Comparison of ENCODE assay signal across 1 cellular context in the genomic region with DNA sequence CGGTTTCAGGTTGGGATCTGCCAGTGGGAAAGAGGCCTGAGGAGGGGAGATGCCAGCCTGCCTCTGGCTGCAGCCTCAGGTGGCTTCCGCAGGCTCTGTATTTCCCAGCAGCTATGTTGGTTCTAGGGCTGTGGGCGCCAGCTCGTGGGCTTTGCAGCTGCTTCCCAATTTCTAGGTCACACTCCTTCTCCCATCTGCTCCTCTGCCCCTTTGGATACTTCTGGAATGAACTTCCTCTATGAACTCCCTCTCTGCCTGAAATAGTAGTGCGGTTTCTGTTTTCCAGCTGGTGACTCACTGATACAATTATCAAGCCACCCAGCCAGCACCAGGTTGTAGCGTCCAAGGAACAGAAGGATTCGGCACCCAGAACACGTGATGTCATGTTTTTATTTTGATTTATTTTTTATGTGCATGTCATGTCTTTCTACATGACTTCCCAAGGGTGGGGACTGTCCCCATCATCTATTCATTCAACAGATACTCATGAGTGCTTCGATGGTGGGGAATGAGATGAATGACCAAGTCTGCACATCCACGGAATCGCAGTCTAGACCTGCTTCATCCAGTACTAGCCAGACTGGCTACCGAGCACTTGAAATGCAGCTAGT.
A peak's percentile ranks its signal among the peaks of the same experiment; 100 is the strongest.
TF ChIP-seq lines count a peak whose summit lies in the region.

No MANE protein-coding gene starts in this region.

TF ChIP-seq in K562, 482 proteins besides CTCF, POLR2A, EP300 and RAD21 (continued from another document and continues in another):
- TF ChIP-seq, protein P1, sequence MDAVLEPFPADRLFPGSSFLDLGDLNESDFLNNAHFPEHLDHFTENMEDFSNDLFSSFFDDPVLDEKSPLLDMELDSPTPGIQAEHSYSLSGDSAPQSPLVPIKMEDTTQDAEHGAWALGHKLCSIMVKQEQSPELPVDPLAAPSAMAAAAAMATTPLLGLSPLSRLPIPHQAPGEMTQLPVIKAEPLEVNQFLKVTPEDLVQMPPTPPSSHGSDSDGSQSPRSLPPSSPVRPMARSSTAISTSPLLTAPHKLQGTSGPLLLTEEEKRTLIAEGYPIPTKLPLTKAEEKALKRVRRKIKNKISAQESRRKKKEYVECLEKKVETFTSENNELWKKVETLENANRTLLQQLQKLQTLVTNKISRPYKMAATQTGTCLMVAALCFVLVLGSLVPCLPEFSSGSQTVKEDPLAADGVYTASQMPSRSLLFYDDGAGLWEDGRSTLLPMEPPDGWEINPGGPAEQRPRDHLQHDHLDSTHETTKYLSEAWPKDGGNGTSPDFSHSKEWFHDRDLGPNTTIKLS (IDR thresholded peaks at IDR 0.05; ENCODE audit: borderline replicate concordance, low read depth) = 0 out of 2 replicates have a peak, but pooled peaks have one; percentile 23
- TF ChIP-seq NR2C1 (IDR thresholded peaks at IDR 0.05) (peak; percentile 41; the same call in 1 of the 2 replicates), NR2C1 (tag; IDR thresholded peaks at IDR 0.05) (no peak), ZNF134 (CRISPR knock-in tag; conservative IDR thresholded peaks at IDR 0.05) (no peak), TBL1XR1 (IDR thresholded peaks at IDR 0.05; ENCODE audit: low read length in 2 of 2) (peak; percentile 41 to 80; a peak in 2 of 4 replicates), ZNF589 (CRISPR knock-in tag; IDR thresholded peaks at IDR 0.05; ENCODE audit: low read depth) (peak; percentile 91), GABPB1 (CRISPR knock-in tag; IDR thresholded peaks at IDR 0.05) (no peak), CBFB (CRISPR knock-in tag; IDR thresholded peaks at IDR 0.05) (peak; percentile 89; the same call in 1 of the 2 replicates), HDAC8 (tag; IDR thresholded peaks at IDR 0.05) (no peak), NEUROD1 (IDR thresholded peaks at IDR 0.05; ENCODE audit: borderline replicate concordance, low read depth, low read length, partially characterized antibody) (peak; percentile 73), TOE1 (IDR thresholded peaks at IDR 0.05; ENCODE audit: borderline replicate concordance) (peak; percentile 87), TOE1 (CRISPR knock-in tag; IDR thresholded peaks at IDR 0.05; ENCODE audit: borderline replicate concordance, low read depth) (no peak), SMAD4 (CRISPR knock-in tag; conservative IDR thresholded peaks at IDR 0.05) (peak; percentile 57), DACH1 (IDR thresholded peaks at IDR 0.05; ENCODE audit: partially characterized antibody) (peak; percentile 56), SAP30 (IDR thresholded peaks at IDR 0.05; ENCODE audit: borderline replicate concordance, insufficient read depth, low read depth, low read length, poor library complexity, severe bottlenecking) (no peak), FOSL1 (tag; conservative IDR thresholded peaks at IDR 0.05) (peak; percentile 94), GATAD2B (IDR thresholded peaks at IDR 0.05; ENCODE audit: borderline replicate concordance) (no peak), SLC30A9 (CRISPR knock-in tag; IDR thresholded peaks at IDR 0.05) (no peak), GABPA (tag; conservative IDR thresholded peaks at IDR 0.05; ENCODE audit: low read depth) (peak; percentile 41; the same call in 1 of the 2 replicates), HSF4 (CRISPR knock-in tag; IDR thresholded peaks at IDR 0.05; ENCODE audit: borderline replicate concordance) (no peak), NR1H2 (CRISPR knock-in tag; IDR thresholded peaks at IDR 0.05) (no peak), EHMT2 (IDR thresholded peaks at IDR 0.05) (0 out of 2 replicates have a peak, but pooled peaks have one; percentile 38), LEF1 (IDR thresholded peaks at IDR 0.05) (peak; percentile 84; the same call in 1 of the 2 replicates), NR2C2 (CRISPR knock-in tag; IDR thresholded peaks at IDR 0.05) (no peak), NR2C2 (tag; IDR thresholded peaks at IDR 0.05) (peak; percentile 16; the same call in 1 of the 2 replicates), ZNF77 (CRISPR knock-in tag; IDR thresholded peaks at IDR 0.05) (no peak), HDAC2 (IDR thresholded peaks at IDR 0.05) (no peak), LCOR (CRISPR knock-in tag; IDR thresholded peaks at IDR 0.05) (0 out of 2 replicates have a peak, but pooled peaks have one; percentile 62), CBFA2T3 (IDR thresholded peaks at IDR 0.05) (peak; percentile 96), FOXJ3 (CRISPR knock-in tag; IDR thresholded peaks at IDR 0.05) (no peak), KLF16 (IDR thresholded peaks at IDR 0.05) (peak; percentile 89)
- TF ChIP-seq, protein P2, sequence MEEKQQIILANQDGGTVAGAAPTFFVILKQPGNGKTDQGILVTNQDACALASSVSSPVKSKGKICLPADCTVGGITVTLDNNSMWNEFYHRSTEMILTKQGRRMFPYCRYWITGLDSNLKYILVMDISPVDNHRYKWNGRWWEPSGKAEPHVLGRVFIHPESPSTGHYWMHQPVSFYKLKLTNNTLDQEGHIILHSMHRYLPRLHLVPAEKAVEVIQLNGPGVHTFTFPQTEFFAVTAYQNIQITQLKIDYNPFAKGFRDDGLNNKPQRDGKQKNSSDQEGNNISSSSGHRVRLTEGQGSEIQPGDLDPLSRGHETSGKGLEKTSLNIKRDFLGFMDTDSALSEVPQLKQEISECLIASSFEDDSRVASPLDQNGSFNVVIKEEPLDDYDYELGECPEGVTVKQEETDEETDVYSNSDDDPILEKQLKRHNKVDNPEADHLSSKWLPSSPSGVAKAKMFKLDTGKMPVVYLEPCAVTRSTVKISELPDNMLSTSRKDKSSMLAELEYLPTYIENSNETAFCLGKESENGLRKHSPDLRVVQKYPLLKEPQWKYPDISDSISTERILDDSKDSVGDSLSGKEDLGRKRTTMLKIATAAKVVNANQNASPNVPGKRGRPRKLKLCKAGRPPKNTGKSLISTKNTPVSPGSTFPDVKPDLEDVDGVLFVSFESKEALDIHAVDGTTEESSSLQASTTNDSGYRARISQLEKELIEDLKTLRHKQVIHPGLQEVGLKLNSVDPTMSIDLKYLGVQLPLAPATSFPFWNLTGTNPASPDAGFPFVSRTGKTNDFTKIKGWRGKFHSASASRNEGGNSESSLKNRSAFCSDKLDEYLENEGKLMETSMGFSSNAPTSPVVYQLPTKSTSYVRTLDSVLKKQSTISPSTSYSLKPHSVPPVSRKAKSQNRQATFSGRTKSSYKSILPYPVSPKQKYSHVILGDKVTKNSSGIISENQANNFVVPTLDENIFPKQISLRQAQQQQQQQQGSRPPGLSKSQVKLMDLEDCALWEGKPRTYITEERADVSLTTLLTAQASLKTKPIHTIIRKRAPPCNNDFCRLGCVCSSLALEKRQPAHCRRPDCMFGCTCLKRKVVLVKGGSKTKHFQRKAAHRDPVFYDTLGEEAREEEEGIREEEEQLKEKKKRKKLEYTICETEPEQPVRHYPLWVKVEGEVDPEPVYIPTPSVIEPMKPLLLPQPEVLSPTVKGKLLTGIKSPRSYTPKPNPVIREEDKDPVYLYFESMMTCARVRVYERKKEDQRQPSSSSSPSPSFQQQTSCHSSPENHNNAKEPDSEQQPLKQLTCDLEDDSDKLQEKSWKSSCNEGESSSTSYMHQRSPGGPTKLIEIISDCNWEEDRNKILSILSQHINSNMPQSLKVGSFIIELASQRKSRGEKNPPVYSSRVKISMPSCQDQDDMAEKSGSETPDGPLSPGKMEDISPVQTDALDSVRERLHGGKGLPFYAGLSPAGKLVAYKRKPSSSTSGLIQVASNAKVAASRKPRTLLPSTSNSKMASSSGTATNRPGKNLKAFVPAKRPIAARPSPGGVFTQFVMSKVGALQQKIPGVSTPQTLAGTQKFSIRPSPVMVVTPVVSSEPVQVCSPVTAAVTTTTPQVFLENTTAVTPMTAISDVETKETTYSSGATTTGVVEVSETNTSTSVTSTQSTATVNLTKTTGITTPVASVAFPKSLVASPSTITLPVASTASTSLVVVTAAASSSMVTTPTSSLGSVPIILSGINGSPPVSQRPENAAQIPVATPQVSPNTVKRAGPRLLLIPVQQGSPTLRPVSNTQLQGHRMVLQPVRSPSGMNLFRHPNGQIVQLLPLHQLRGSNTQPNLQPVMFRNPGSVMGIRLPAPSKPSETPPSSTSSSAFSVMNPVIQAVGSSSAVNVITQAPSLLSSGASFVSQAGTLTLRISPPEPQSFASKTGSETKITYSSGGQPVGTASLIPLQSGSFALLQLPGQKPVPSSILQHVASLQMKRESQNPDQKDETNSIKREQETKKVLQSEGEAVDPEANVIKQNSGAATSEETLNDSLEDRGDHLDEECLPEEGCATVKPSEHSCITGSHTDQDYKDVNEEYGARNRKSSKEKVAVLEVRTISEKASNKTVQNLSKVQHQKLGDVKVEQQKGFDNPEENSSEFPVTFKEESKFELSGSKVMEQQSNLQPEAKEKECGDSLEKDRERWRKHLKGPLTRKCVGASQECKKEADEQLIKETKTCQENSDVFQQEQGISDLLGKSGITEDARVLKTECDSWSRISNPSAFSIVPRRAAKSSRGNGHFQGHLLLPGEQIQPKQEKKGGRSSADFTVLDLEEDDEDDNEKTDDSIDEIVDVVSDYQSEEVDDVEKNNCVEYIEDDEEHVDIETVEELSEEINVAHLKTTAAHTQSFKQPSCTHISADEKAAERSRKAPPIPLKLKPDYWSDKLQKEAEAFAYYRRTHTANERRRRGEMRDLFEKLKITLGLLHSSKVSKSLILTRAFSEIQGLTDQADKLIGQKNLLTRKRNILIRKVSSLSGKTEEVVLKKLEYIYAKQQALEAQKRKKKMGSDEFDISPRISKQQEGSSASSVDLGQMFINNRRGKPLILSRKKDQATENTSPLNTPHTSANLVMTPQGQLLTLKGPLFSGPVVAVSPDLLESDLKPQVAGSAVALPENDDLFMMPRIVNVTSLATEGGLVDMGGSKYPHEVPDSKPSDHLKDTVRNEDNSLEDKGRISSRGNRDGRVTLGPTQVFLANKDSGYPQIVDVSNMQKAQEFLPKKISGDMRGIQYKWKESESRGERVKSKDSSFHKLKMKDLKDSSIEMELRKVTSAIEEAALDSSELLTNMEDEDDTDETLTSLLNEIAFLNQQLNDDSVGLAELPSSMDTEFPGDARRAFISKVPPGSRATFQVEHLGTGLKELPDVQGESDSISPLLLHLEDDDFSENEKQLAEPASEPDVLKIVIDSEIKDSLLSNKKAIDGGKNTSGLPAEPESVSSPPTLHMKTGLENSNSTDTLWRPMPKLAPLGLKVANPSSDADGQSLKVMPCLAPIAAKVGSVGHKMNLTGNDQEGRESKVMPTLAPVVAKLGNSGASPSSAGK (IDR thresholded peaks at IDR 0.05) = peak; percentile 67
- TF ChIP-seq, protein P3, sequence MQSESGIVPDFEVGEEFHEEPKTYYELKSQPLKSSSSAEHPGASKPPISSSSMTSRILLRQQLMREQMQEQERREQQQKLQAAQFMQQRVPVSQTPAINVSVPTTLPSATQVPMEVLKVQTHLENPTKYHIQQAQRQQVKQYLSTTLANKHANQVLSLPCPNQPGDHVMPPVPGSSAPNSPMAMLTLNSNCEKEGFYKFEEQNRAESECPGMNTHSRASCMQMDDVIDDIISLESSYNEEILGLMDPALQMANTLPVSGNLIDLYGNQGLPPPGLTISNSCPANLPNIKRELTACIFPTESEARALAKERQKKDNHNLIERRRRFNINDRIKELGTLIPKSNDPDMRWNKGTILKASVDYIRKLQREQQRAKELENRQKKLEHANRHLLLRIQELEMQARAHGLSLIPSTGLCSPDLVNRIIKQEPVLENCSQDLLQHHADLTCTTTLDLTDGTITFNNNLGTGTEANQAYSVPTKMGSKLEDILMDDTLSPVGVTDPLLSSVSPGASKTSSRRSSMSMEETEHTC (IDR thresholded peaks at IDR 0.05) = peak; percentile 76; the same call in 1 of the 2 replicates
- TF ChIP-seq, protein P4, sequence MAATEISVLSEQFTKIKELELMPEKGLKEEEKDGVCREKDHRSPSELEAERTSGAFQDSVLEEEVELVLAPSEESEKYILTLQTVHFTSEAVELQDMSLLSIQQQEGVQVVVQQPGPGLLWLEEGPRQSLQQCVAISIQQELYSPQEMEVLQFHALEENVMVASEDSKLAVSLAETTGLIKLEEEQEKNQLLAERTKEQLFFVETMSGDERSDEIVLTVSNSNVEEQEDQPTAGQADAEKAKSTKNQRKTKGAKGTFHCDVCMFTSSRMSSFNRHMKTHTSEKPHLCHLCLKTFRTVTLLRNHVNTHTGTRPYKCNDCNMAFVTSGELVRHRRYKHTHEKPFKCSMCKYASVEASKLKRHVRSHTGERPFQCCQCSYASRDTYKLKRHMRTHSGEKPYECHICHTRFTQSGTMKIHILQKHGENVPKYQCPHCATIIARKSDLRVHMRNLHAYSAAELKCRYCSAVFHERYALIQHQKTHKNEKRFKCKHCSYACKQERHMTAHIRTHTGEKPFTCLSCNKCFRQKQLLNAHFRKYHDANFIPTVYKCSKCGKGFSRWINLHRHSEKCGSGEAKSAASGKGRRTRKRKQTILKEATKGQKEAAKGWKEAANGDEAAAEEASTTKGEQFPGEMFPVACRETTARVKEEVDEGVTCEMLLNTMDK (IDR thresholded peaks at IDR 0.05; ENCODE audit: borderline replicate concordance, insufficient read depth, low read depth, low read length, poor library complexity, severe bottlenecking) = no peak
- TF ChIP-seq, protein P5, sequence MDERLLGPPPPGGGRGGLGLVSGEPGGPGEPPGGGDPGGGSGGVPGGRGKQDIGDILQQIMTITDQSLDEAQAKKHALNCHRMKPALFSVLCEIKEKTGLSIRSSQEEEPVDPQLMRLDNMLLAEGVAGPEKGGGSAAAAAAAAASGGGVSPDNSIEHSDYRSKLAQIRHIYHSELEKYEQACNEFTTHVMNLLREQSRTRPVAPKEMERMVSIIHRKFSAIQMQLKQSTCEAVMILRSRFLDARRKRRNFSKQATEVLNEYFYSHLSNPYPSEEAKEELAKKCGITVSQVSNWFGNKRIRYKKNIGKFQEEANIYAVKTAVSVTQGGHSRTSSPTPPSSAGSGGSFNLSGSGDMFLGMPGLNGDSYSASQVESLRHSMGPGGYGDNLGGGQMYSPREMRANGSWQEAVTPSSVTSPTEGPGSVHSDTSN (CRISPR knock-in tag; IDR thresholded peaks at IDR 0.05; ENCODE audit: low read depth) = no peak
- TF ChIP-seq, protein P5 (tag; conservative IDR thresholded peaks at IDR 0.05; ENCODE audit: low read depth) = peak; percentile 53; the same call in 1 of the 2 replicates
